ENCODE assay signal across 18 cellular contexts in the genomic region with DNA sequence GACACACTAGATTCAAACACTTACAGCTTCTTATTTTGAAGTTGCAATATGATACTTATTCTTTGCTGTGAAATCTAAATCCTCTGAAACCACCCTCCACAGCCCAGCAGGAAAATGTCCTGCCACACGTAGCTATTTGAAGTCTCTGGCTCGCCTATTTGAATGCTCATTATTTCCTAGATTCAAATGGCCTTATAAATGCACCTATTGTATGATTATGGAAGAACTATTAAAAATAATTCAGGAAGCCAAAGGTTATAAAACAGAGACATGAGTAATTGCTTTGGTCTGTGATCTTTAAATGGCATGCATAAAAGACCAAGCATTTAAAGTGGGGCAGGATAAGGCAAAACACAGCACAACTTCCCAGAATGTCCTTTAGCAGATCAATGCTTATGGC.
"Had no signal": no experiment of that assay in that cellular context is flagged by ENCODE, and none has a peak within 500 bp of the region (broad histone marks: within the 10 kb centered on the region; RNA-seq: fewer than 3 reads in every experiment).

No MANE protein-coding gene starts in this region.

- H3K27ac ChIP-seq: adrenal gland, lower lobe of right lung, neutrophil, pancreas, testis, upper lobe of left lung, WERI-Rb-1 had no signal

- H3K36me3 ChIP-seq: adrenal gland, lower lobe of right lung, neutrophil, pancreas, upper lobe of left lung, WERI-Rb-1 had no signal

- H3K4me1 ChIP-seq: adrenal gland, lower lobe of right lung, pancreas, testis, upper lobe of left lung had no signal

- H3K4me3 ChIP-seq: adrenal gland, lower lobe of right lung, pancreas, testis, upper lobe of left lung had no signal

- ATAC-seq: activated CD4-positive, alpha-beta T cell treated with anti-CD3 and anti-CD28 coated beads for 36 hours; activated naive CD4-positive, alpha-beta T cell treated with anti-CD3 and anti-CD28 coated beads, Interleukin-2, amount 50 U/mL, for 72 hours; effector memory CD8-positive, alpha-beta T cell; lower lobe of right lung; natural killer cell treated with Interleukin-12 subunit alpha and Interleukin-12 subunit beta and Interleukin-15 and Interleukin-18, amount 100 ng/mL, for 72 hours; pancreas; sciatic nerve; stimulated activated effector memory CD8-positive, alpha-beta T cell treated with anti-CD3 and anti-CD28 coated beads, Interleukin-12 subunit alpha, Interleukin-12 subunit beta, amount 100 ng/mL, for 72 hours had no signal

- H3K27me3 ChIP-seq: adrenal gland, pancreas, testis, upper lobe of left lung had no signal

- FAIRE-seq: bronchial epithelial cell, pancreas had no signal

- DNase-seq: activated CD4-positive, alpha-beta T cell treated with anti-CD3 and anti-CD28 coated beads for 36 hours; activated CD4-positive, alpha-beta T cell treated with anti-CD3 and anti-CD28 coated beads, Interleukin-2, amount 50 U/mL, for 48 hours; activated gamma-delta T cell treated with Interleukin-2 at 50 U/mL for 16 hours; activated T-cell treated with anti-CD3 and anti-CD28 coated beads for 4 hours; adrenal gland; effector memory CD8-positive, alpha-beta T cell; lower lobe of right lung; pancreas; stimulated activated CD4-positive, alpha-beta T cell treated with anti-CD3 and anti-CD28 coated beads, Interleukin-4, amount 100 ng/mL, for 24 hours; testis; upper lobe of left lung; WERI-Rb-1 had no signal

- H3K9me3 ChIP-seq: adrenal gland, lower lobe of right lung, neutrophil, pancreas, testis, upper lobe of left lung had no signal
